In the genomic region with DNA sequence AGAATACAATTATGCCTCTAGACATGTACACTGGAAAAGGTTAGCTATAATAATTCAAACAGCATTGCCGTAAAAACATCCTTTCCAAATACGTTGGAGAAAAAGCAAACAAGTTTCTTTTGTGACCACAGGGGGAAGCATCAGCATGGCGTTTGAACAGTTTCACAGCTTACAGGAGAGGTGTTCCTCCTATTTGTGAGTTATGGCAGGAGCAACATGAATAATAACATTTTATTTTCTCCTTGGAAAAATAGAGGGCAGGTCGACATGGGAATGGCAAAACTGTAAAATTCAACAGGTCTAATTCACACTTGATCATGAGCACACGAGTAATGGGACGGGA, we compare ENCODE assay signal across 8 cellular contexts. TPM values are rescaled to one million over a fixed set of nuclear protein-coding genes. Genes with fewer than 3 reads are reported as not detected.
DNase-seq lines count a peak whose midpoint lies in the region; ATAC-seq and TF ChIP-seq lines count a peak whose summit lies in the region.

No MANE protein-coding gene starts in this region.

- in situ Hi-C loops in KBM-7 (cut with MboI; ENCODE audit: low pct_unique_long_range_greater_than_20kb, low sequenced_read_pairs): no loop called here

- H3K4me1 ChIP-seq in hepatocyte (ENCODE audit: insufficient read depth) (peaks cover 4% of the 10 kb centered on the region), upper lobe of right lung (peaks cover 4% of the 10 kb centered on the region)

- intact Hi-C loops in Calu3 (cut with micrococcal nuclease; ENCODE audit: unreplicated experiment): loop anchor here (5.0 to 10.0 kb wide), 2 partner anchors 159 to 198 kb away; no protein-coding TSS in a partner anchor
- intact Hi-C loops in upper lobe of right lung (cut with DNase I): no loop called here
- intact Hi-C loops in activated CD4-positive, alpha-beta memory T cell treated with anti-CD3 and anti-CD28 coated beads for 36 hours (cut with micrococcal nuclease): no loop called here

- TF ChIP-seq CTCF in Calu3 (IDR thresholded peaks at IDR 0.05; ENCODE audit: unreplicated experiment) (no peak), hepatocyte (IDR thresholded peaks at IDR 0.05; ENCODE audit: poor library complexity) (peak; percentile 64), upper lobe of right lung (IDR thresholded peaks at IDR 0.05) (peak; percentile 54)

- H3K4me3 Mint-ChIP-seq in Calu3 (ENCODE audit: low read depth, unreplicated experiment): no peak overlapping the region
- H3K4me3 Mint-ChIP-seq in activated CD4-positive, alpha-beta memory T cell treated with anti-CD3 and anti-CD28 coated beads for 36 hours: no peak overlapping the region

- POLR2A ChIA-PET in activated CD4-positive, alpha-beta memory T cell treated with anti-CD3 and anti-CD28 coated beads for 36 hours (lab: Charles Lee): no interaction called here

- H3K4me2 ChIP-seq in hepatocyte: peak overlapping the region; percentile 11

- H3K79me2 ChIP-seq in hepatocyte: no peaks in the 10 kb centered on the region

- no peak overlapping the region for H2AFZ ChIP-seq in hepatocyte

- H3K27me3 Mint-ChIP-seq in Calu3 (ENCODE audit: unreplicated experiment): peaks cover 9% of the 10 kb centered on the region
- no peaks in the 10 kb centered on the region for H3K27me3 Mint-ChIP-seq in activated CD4-positive, alpha-beta memory T cell treated with anti-CD3 and anti-CD28 coated beads for 36 hours

- CTCF ChIA-PET in Calu3 (lab: Charles Lee): interaction anchor here (0.8 to 1.1 kb wide), 2 partner anchors 161 to 198 kb away, joined by 3 to 6 read pairs; no protein-coding TSS in a partner anchor
- CTCF ChIA-PET in activated CD4-positive, alpha-beta memory T cell treated with anti-CD3 and anti-CD28 coated beads for 36 hours (lab: Charles Lee): interaction anchor here (0.7 to 1.1 kb wide), 4 partner anchors 36 to 1518 kb away, joined by 3 read pairs; no protein-coding TSS in a partner anchor

- H3K9me2 ChIP-seq in hepatocyte (replicated peaks; ENCODE audit: insufficient read depth): no peaks in the 10 kb centered on the region

- H3K9me3 ChIP-seq in hepatocyte (ENCODE audit: low read depth) (no peaks in the 10 kb centered on the region), upper lobe of right lung (no peaks in the 10 kb centered on the region)

- BruUV-seq in Calu3 (replicated peaks; lab: Mats Ljungman, UMichigan): no TSS peak

- no peaks in the 10 kb centered on the region for H3K9me3 Mint-ChIP-seq in Calu3 (ENCODE audit: low read depth, unreplicated experiment)
- H3K9me3 Mint-ChIP-seq in activated naive CD4-positive, alpha-beta T cell treated with anti-CD3 and anti-CD28 coated beads, Interleukin-2, amount 50 U/mL, for 72 hours: peaks cover 0 to 8% of the 10 kb centered on the region in 2 donors
- no peaks in the 10 kb centered on the region for H3K9me3 Mint-ChIP-seq in activated CD4-positive, alpha-beta memory T cell treated with anti-CD3 and anti-CD28 coated beads for 36 hours

- H3K27me3 ChIP-seq in hepatocyte (no peaks in the 10 kb centered on the region), upper lobe of right lung (no peaks in the 10 kb centered on the region)

- H3K4me1 Mint-ChIP-seq in Calu3 (ENCODE audit: low read depth, unreplicated experiment): no peaks in the 10 kb centered on the region
- H3K4me1 Mint-ChIP-seq in activated CD4-positive, alpha-beta memory T cell treated with anti-CD3 and anti-CD28 coated beads for 36 hours (ENCODE audit: low read depth): peaks cover 7% of the 10 kb centered on the region

- H4K20me1 ChIP-seq in hepatocyte (ENCODE audit: insufficient read depth, poor library complexity, severe bottlenecking): no peaks in the 10 kb centered on the region

- H3K4me3 ChIP-seq in hepatocyte (no peak overlapping the region), upper lobe of right lung (no peak overlapping the region)

- no peaks in the 10 kb centered on the region for H3K36me3 Mint-ChIP-seq in Calu3 (ENCODE audit: insufficient read depth, unreplicated experiment)
- peaks cover 0 to 6% of the 10 kb centered on the region in 2 donors for H3K36me3 Mint-ChIP-seq in activated naive CD4-positive, alpha-beta T cell treated with anti-CD3 and anti-CD28 coated beads, Interleukin-2, amount 50 U/mL, for 72 hours
- H3K36me3 Mint-ChIP-seq in activated CD4-positive, alpha-beta memory T cell treated with anti-CD3 and anti-CD28 coated beads for 36 hours: no peaks in the 10 kb centered on the region

- H3K36me3 ChIP-seq in hepatocyte (replicated peaks; ENCODE audit: insufficient read depth, low read depth) (no peaks in the 10 kb centered on the region), upper lobe of right lung (no peaks in the 10 kb centered on the region)

- ATAC-seq in upper lobe of right lung: peak; percentile 66
- ATAC-seq in activated naive CD4-positive, alpha-beta T cell treated with anti-CD3 and anti-CD28 coated beads, Interleukin-2, amount 50 U/mL, for 72 hours: no peak
- ATAC-seq in stimulated activated naive CD8-positive, alpha-beta T cell treated with anti-CD3 and anti-CD28 coated beads, Interleukin-15, Interleukin-2, amounts not matched to agents 100 U/mL and 50 U/mL, for 24 hours: no peak

- DNase-seq in Calu3 (peak; percentile 17), KBM-7 (peak; percentile 7), SW480 (ENCODE audit: low spot score) (peak; percentile 60), hepatocyte (ENCODE audit: low spot score) (peak; percentile 64), upper lobe of right lung (no peak)
- no peak for DNase-seq in activated naive CD4-positive, alpha-beta T cell treated with anti-CD3 and anti-CD28 coated beads, Interleukin-2, amount 50 U/mL, for 72 hours (ENCODE audit: low spot score in 2 of 2)
- DNase-seq in activated CD4-positive, alpha-beta memory T cell treated with anti-CD3 and anti-CD28 coated beads for 36 hours: no peak
- DNase-seq in stimulated activated naive CD8-positive, alpha-beta T cell treated with anti-CD3 and anti-CD28 coated beads, Interleukin-15, Interleukin-2, amounts not matched to agents 100 U/mL and 50 U/mL, for 24 hours: no peak

- 41% methylated on average over 6 of the region's 6 CpGs for WGBS in hepatocyte (ENCODE audit: low lambda C conversion rate, missing lambda C conversion rate)

- H3K27ac ChIP-seq in hepatocyte (no peak overlapping the region), upper lobe of right lung (no peak overlapping the region)

- H3K27ac Mint-ChIP-seq in Calu3 (ENCODE audit: unreplicated experiment): no peak overlapping the region
- peak overlapping the region in 1 of 2 donors; percentile 5 for H3K27ac Mint-ChIP-seq in activated naive CD4-positive, alpha-beta T cell treated with anti-CD3 and anti-CD28 coated beads, Interleukin-2, amount 50 U/mL, for 72 hours
- H3K27ac Mint-ChIP-seq in activated CD4-positive, alpha-beta memory T cell treated with anti-CD3 and anti-CD28 coated beads for 36 hours: no peak overlapping the region

RNA-seq across cellular contexts. Expression of a gene that starts 39.7 kb away (rescaled TPM):
- total RNA-seq in Calu3 (2022): not detected in 2 replicates
- 0.13 and 0.16 TPM in 2 replicates for total RNA-seq in hepatocyte
- polyA plus RNA-seq in hepatocyte: not detected in 2 replicates
- not detected for total RNA-seq in upper lobe of right lung
- total RNA-seq in activated naive CD4-positive, alpha-beta T cell treated with anti-CD3 and anti-CD28 coated beads, Interleukin-2, amount 50 U/mL, for 72 hours: not detected
- not detected for total RNA-seq in activated CD4-positive, alpha-beta memory T cell treated with anti-CD3 and anti-CD28 coated beads for 36 hours

Comparison
In these comparisons a context has a peak if more than half of its experiments do, and no peak if none do; other contexts are left out.
1. DNase-seq: peak in Calu3 (single experiment), KBM-7 (single experiment), SW480 (single experiment) and hepatocyte (single experiment); none in upper lobe of right lung (single experiment), activated naive CD4-positive, alpha-beta T cell treated with anti-CD3 and anti-CD28 coated beads, Interleukin-2, amount 50 U/mL, for 72 hours (0 of 2), activated CD4-positive, alpha-beta memory T cell treated with anti-CD3 and anti-CD28 coated beads for 36 hours (single experiment) and stimulated activated naive CD8-positive, alpha-beta T cell treated with anti-CD3 and anti-CD28 coated beads, Interleukin-15, Interleukin-2, amounts not matched to agents 100 U/mL and 50 U/mL, for 24 hours (single experiment).